Comparison of ENCODE assay signal across 19 cellular contexts in the genomic region with DNA sequence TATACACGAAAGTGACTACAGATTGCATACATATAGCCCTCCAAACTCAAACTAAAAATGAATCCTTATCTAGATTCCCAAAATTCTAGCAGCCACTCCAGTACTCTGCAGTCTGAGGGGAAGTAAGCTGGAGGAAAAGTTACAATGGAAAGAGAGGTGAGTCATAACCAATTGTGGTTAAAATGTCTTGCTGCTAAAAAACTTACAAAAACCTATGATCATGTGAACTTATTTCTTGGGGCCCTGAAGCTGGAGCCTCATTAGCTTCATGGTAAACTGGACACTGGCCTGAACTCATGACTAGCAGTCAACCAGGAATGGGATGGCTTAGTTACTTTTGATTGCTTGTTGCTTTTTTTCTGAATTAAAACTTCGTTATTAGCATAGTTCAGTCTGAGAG.
DNase-seq lines count a peak whose midpoint lies in the region; ATAC-seq and TF ChIP-seq lines count a peak whose summit lies in the region.
"Had no signal": no experiment of that assay in that cellular context is flagged by ENCODE, and none has a peak within 500 bp of the region (broad histone marks: within the 10 kb centered on the region; RNA-seq: fewer than 3 reads in every experiment).

No MANE protein-coding gene starts in this region.

- H3K27me3 ChIP-seq in mesenchymal stem cell (ENCODE audit: control insufficient read depth in 1 of 2, insufficient read depth in 1 of 2, low read length in 2 of 2) (no peaks in the 10 kb centered on the region), transverse colon (no peaks in the 10 kb centered on the region)
- H3K27me3 ChIP-seq: heart left ventricle had no signal

- no peak for ATAC-seq in activated T-cell treated with anti-CD3 and anti-CD28 coated beads, Interleukin-2, amount 50 U/mL, for 4 hours
- ATAC-seq: heart left ventricle, left cardiac atrium, Panc1 had no signal

- H3K36me3 ChIP-seq in mesenchymal stem cell (ENCODE audit: control insufficient read depth in 1 of 2, insufficient read depth in 2 of 2, low read depth in 1 of 2, low read length in 2 of 2) (no peaks in the 10 kb centered on the region), transverse colon (no peaks in the 10 kb centered on the region)
- H3K36me3 ChIP-seq: heart left ventricle, prostate gland had no signal

- no peak overlapping the region for H3K4ac ChIP-seq in mesenchymal stem cell (ENCODE audit: low read depth in 1 of 2, low read length in 2 of 2)

- H4K91ac ChIP-seq in mesenchymal stem cell (ENCODE audit: low read length) = no peak overlapping the region

- WGBS in mesenchymal stem cell = 71% methylated on average over 1 of the region's 2 CpGs
- WGBS in transverse colon (ENCODE audit: low coverage in 1 of 2), 2 donors = 56 to 72% methylated on average over 1 to 2 of the region's 2 CpGs

- no peak overlapping the region for H2BK15ac ChIP-seq in mesenchymal stem cell (ENCODE audit: low read depth, poor library complexity, severe bottlenecking)

- DNase-seq in ELR (ENCODE audit: low read depth) (peak; percentile 40), LHCN-M2 (ENCODE audit: low read depth) (peak; percentile 52), astrocyte of the hippocampus (ENCODE audit: low read depth, low spot score) (peak; percentile 83), mesenchymal stem cell (peak; percentile 7), transverse colon (no peak), NCI-H1048 (lab: John Stamatoyannopoulos, UW) (no peak), NCI-H1694 treated with DMSO at 0.1 percent for 48 hours (lab: John Stamatoyannopoulos, UW) (no peak)
- DNase-seq in activated T-cell treated with anti-CD3 and anti-CD28 coated beads, Interleukin-2, amount 50 U/mL, for 4 hours = no peak
- DNase-seq: activated CD4-positive, alpha-beta T cell treated with anti-CD3 and anti-CD28 coated beads for 1 hour; activated CD8-positive, alpha-beta memory T cell treated with anti-CD3 and anti-CD28 coated beads, Interleukin-2, amount 50 U/mL, for 48 hours; activated naive CD4-positive, alpha-beta T cell treated with anti-CD3 and anti-CD28 coated beads, Interleukin-2, amount 10 ng/mL, durations not matched to agents 7 days and 5 days; cerebellar nuclear complex; heart left ventricle; left cardiac atrium; NCI-H1417 treated with DMSO at 0.1 percent for 48 hours; NCI-H446 treated with DMSO at 0.1 percent for 48 hours had no signal

- no peak overlapping the region for H3K27ac ChIP-seq in mesenchymal stem cell (ENCODE audit: low read length, poor library complexity, severe bottlenecking)
- no peak overlapping the region for H3K27ac ChIP-seq in transverse colon
- H3K27ac ChIP-seq: heart left ventricle, prostate gland had no signal

- H3K9me3 Mint-ChIP-seq in activated T-cell treated with anti-CD3 and anti-CD28 coated beads, Interleukin-2, amount 50 U/mL, for 4 hours = peaks cover 8% of the 10 kb centered on the region
- H3K9me3 Mint-ChIP-seq: activated naive CD4-positive, alpha-beta T cell treated with anti-CD3 and anti-CD28 coated beads, Interleukin-2, amount 10 ng/mL, durations not matched to agents 7 days and 5 days had no signal

- H3K4me2 ChIP-seq in mesenchymal stem cell (ENCODE audit: low read length, poor library complexity, severe bottlenecking) = no peak overlapping the region

- H3K14ac ChIP-seq in mesenchymal stem cell (ENCODE audit: low read length in 2 of 2) = no peak overlapping the region

- TF ChIP-seq POLR2A in transverse colon (IDR thresholded peaks at IDR 0.05) = no peak

- in situ Hi-C loops in transverse colon (cut with MboI; ENCODE audit: low pct_ligation_motif_present in 1 of 4, low pct_unique_long_range_greater_than_20kb in 1 of 4, low sequenced_read_pairs in 3 of 4) = no loop called here

- no peak overlapping the region for H2AFZ ChIP-seq in mesenchymal stem cell (ENCODE audit: low read depth, low read length)

- no peak overlapping the region for H2BK120ac ChIP-seq in mesenchymal stem cell (ENCODE audit: low read depth, low read length)

- no peak overlapping the region for H2BK5ac ChIP-seq in mesenchymal stem cell (ENCODE audit: low read depth, low read length, poor library complexity, severe bottlenecking)

- no peaks in the 10 kb centered on the region for H3K79me1 ChIP-seq in mesenchymal stem cell (replicated peaks; ENCODE audit: low read length, poor library complexity, severe bottlenecking)

- no peak overlapping the region for H3K4me3 Mint-ChIP-seq in activated T-cell treated with anti-CD3 and anti-CD28 coated beads, Interleukin-2, amount 50 U/mL, for 4 hours
- H3K4me3 Mint-ChIP-seq: activated naive CD4-positive, alpha-beta T cell treated with anti-CD3 and anti-CD28 coated beads, Interleukin-2, amount 10 ng/mL, durations not matched to agents 7 days and 5 days; CD14-positive monocyte had no signal

- H3K9me3 ChIP-seq in mesenchymal stem cell (ENCODE audit: control insufficient read depth, low read length) = no peaks in the 10 kb centered on the region
- H3K9me3 ChIP-seq in transverse colon = no peaks in the 10 kb centered on the region
- H3K9me3 ChIP-seq: prostate gland had no signal

- no peak overlapping the region for H2BK12ac ChIP-seq in mesenchymal stem cell (ENCODE audit: low read length in 2 of 2)

- H2AK5ac ChIP-seq in mesenchymal stem cell (ENCODE audit: low read length, severe bottlenecking) = no peak overlapping the region

- H4K8ac ChIP-seq in mesenchymal stem cell (ENCODE audit: low read length) = no peak overlapping the region

- peak overlapping the region; percentile 30 for H3K9ac ChIP-seq in mesenchymal stem cell (ENCODE audit: low read length)

- H3K36me3 Mint-ChIP-seq in activated T-cell treated with anti-CD3 and anti-CD28 coated beads, Interleukin-2, amount 50 U/mL, for 4 hours (ENCODE audit: insufficient read depth) = no peaks in the 10 kb centered on the region
- H3K36me3 Mint-ChIP-seq: activated naive CD4-positive, alpha-beta T cell treated with anti-CD3 and anti-CD28 coated beads, Interleukin-2, amount 10 ng/mL, durations not matched to agents 7 days and 5 days; CD14-positive monocyte had no signal

- H3K4me1 Mint-ChIP-seq in activated T-cell treated with anti-CD3 and anti-CD28 coated beads, Interleukin-2, amount 50 U/mL, for 4 hours (ENCODE audit: low read depth) = no peaks in the 10 kb centered on the region
- H3K4me1 Mint-ChIP-seq: activated naive CD4-positive, alpha-beta T cell treated with anti-CD3 and anti-CD28 coated beads, Interleukin-2, amount 10 ng/mL, durations not matched to agents 7 days and 5 days; CD14-positive monocyte had no signal

- H3K18ac ChIP-seq in mesenchymal stem cell (ENCODE audit: low read depth in 1 of 2, low read length in 2 of 2) = no peak overlapping the region

- intact Hi-C loops in transverse colon (cut with DNase I; ENCODE audit: low total_unique reads) = no loop called here

- H3K4me1 ChIP-seq in mesenchymal stem cell (ENCODE audit: control insufficient read depth, insufficient read depth, low read depth, low read length) = no peaks in the 10 kb centered on the region
- no peaks in the 10 kb centered on the region for H3K4me1 ChIP-seq in transverse colon
- H3K4me1 ChIP-seq: heart left ventricle, prostate gland had no signal

- H3K23ac ChIP-seq in mesenchymal stem cell (ENCODE audit: low read length in 2 of 2) = no peak overlapping the region

- no peaks in the 10 kb centered on the region for H3K27me3 Mint-ChIP-seq in activated T-cell treated with anti-CD3 and anti-CD28 coated beads, Interleukin-2, amount 50 U/mL, for 4 hours (ENCODE audit: low read depth)
- H3K27me3 Mint-ChIP-seq: activated naive CD4-positive, alpha-beta T cell treated with anti-CD3 and anti-CD28 coated beads, Interleukin-2, amount 10 ng/mL, durations not matched to agents 7 days and 5 days had no signal

- H3K4me3 ChIP-seq in mesenchymal stem cell (ENCODE audit: insufficient read depth in 1 of 2, low read depth in 1 of 2, low read length in 2 of 2) (no peak overlapping the region), transverse colon (no peak overlapping the region)
- H3K4me3 ChIP-seq: heart left ventricle, prostate gland had no signal

- TF ChIP-seq EP300 in transverse colon (IDR thresholded peaks at IDR 0.05; ENCODE audit: low read depth) = no peak

- TF ChIP-seq CTCF in transverse colon (IDR thresholded peaks at IDR 0.05) = no peak

Comparison
In these comparisons a context has a peak if more than half of its experiments do, and no peak if none do; other contexts are left out.
1. DNase-seq: peak in ELR (single experiment), LHCN-M2 (single experiment), astrocyte of the hippocampus (single experiment) and mesenchymal stem cell (single experiment); none in activated T-cell treated with anti-CD3 and anti-CD28 coated beads, Interleukin-2, amount 50 U/mL, for 4 hours (single experiment), transverse colon (single experiment), NCI-H1048 (single experiment) and NCI-H1694 treated with DMSO at 0.1 percent for 48 hours (single experiment).